Comparison of ENCODE assay signal across 8 cellular contexts in genomic region chrX:7133036-7133412, GRCh38. TPM values are rescaled to one million over a fixed set of nuclear protein-coding genes. Genes with fewer than 3 reads are reported as not detected.
DNase-seq lines count a peak whose midpoint lies in the region; ATAC-seq and TF ChIP-seq lines count a peak whose summit lies in the region.

No MANE protein-coding gene starts in this region.

- DNase-seq in CD8-positive, alpha-beta T cell, result no peak
- peak; percentile 21 for DNase-seq in astrocyte of the spinal cord (ENCODE audit: low read depth, low spot score)
- DNase-seq in mesenteric fat pad (ENCODE audit: low spot score), result no peak
- no peak for DNase-seq in activated CD4-positive, CD25-positive, alpha-beta regulatory T cell treated with anti-CD3 and anti-CD28 coated beads, Interleukin-2, amount 50 U/mL, for 72 hours
- DNase-seq in foreskin fibroblast, result no peak

- no peaks in the 10 kb centered on the region for H3K9me3 ChIP-seq in CD8-positive, alpha-beta T cell (ENCODE audit: low read length)
- no peaks in the 10 kb centered on the region for H3K9me3 ChIP-seq in mucosa of rectum (ENCODE audit: control insufficient read depth in 2 of 2, low read length in 2 of 2)

- in situ Hi-C loops in astrocyte of the spinal cord (cut with HindIII; ENCODE audit: low sequenced_read_pairs), result no loop called here

- peaks cover 4% of the 10 kb centered on the region for H3K36me3 Mint-ChIP-seq in CD8-positive, alpha-beta T cell

- H3K4me1 ChIP-seq in CD8-positive, alpha-beta T cell (ENCODE audit: insufficient read depth, low read length), result no peaks in the 10 kb centered on the region
- peaks cover 30 to 33% of the 10 kb centered on the region in 2 donors for H3K4me1 ChIP-seq in mucosa of rectum (ENCODE audit: control insufficient read depth in 2 of 2, insufficient read depth in 2 of 2, low read length in 2 of 2)

- ATAC-seq in CD8-positive, alpha-beta T cell, result no peak
- ATAC-seq in HG02870 (IDR thresholded peaks at IDR 0.05; ENCODE audit: unreplicated experiment), result peak; percentile 2
- no peak for ATAC-seq in HG03520 (IDR thresholded peaks at IDR 0.05; ENCODE audit: unreplicated experiment)

- H3K9me3 Mint-ChIP-seq in CD8-positive, alpha-beta T cell, result no peaks in the 10 kb centered on the region

- POLR2A ChIA-PET in CD8-positive, alpha-beta T cell (lab: Charles Lee), result interaction anchor here (1.0 kb wide), 1 partner anchor 13 kb away, joined by 3 read pairs; no protein-coding TSS in a partner anchor

- peak overlapping the region; percentile 57 for H3K27ac Mint-ChIP-seq in CD8-positive, alpha-beta T cell

- no peaks in the 10 kb centered on the region for H3K27me3 ChIP-seq in CD8-positive, alpha-beta T cell (ENCODE audit: insufficient read depth, low read length)
- H3K27me3 ChIP-seq in mucosa of rectum (ENCODE audit: control insufficient read depth in 2 of 2, insufficient read depth in 2 of 2, low read length in 2 of 2), result no peaks in the 10 kb centered on the region

- H3K4me1 Mint-ChIP-seq in CD8-positive, alpha-beta T cell (ENCODE audit: low read depth), result peaks cover 36% of the 10 kb centered on the region

- H3K4me3 ChIP-seq in CD8-positive, alpha-beta T cell (ENCODE audit: low read depth, low read length), result no peak overlapping the region
- no peak overlapping the region for H3K4me3 ChIP-seq in astrocyte of the spinal cord (ENCODE audit: low read depth, low read length)
- no peak overlapping the region for H3K4me3 ChIP-seq in mucosa of rectum (ENCODE audit: low read length in 2 of 2)
- H3K4me3 ChIP-seq in foreskin fibroblast (ENCODE audit: low read depth in 1 of 2, low read length in 2 of 2), result no peak overlapping the region

- no peak overlapping the region for H3K27ac ChIP-seq in CD8-positive, alpha-beta T cell (ENCODE audit: low read depth, low read length)
- peak overlapping the region; percentile 74 to 83 for H3K27ac ChIP-seq in mucosa of rectum (ENCODE audit: low read depth in 2 of 2, low read length in 2 of 2)

- CTCF ChIA-PET in CD8-positive, alpha-beta T cell (lab: Charles Lee), result interaction anchor here (2.1 kb wide), 1 partner anchor 38 kb away, joined by 5 read pairs; no protein-coding TSS in a partner anchor

- no peaks in the 10 kb centered on the region for H3K27me3 Mint-ChIP-seq in CD8-positive, alpha-beta T cell (ENCODE audit: low read depth)

- H3K9ac ChIP-seq in mucosa of rectum (ENCODE audit: low read depth in 1 of 2, low read length in 2 of 2), result no peak overlapping the region

- no peaks in the 10 kb centered on the region for H3K36me3 ChIP-seq in CD8-positive, alpha-beta T cell (ENCODE audit: insufficient read depth, low read length)
- no peaks in the 10 kb centered on the region for H3K36me3 ChIP-seq in mucosa of rectum (ENCODE audit: control insufficient read depth in 2 of 2, insufficient read depth in 2 of 2, low read length in 2 of 2)

- TF ChIP-seq CTCF in CD8-positive, alpha-beta T cell (IDR thresholded peaks at IDR 0.05), result no peak
- TF ChIP-seq CTCF in astrocyte of the spinal cord (IDR thresholded peaks at IDR 0.05; ENCODE audit: low read depth, low read length) (no peak), foreskin fibroblast (IDR thresholded peaks at IDR 0.05; ENCODE audit: low read depth, low read length) (no peak)

- intact Hi-C loops in CD8-positive, alpha-beta T cell (cut with DNase I, micrococcal nuclease), result loop anchor here in 1 of 2 experiments (2.0 kb wide), 1 partner anchor 38 kb away; no protein-coding TSS in a partner anchor

- H3K4me3 Mint-ChIP-seq in CD8-positive, alpha-beta T cell, result no peak overlapping the region

RNA-seq across cellular contexts. Expression of gene STS, which starts 14.5 kb away (rescaled TPM):
- under 1 TPM; 0.57 to 0.78 TPM for total RNA-seq in CD8-positive, alpha-beta T cell
- 30.8 TPM for total RNA-seq in mesenteric fat pad

RNA-seq across cellular contexts. Expression of gene PUDP, which starts 14.9 kb away (rescaled TPM):
- 1 to 10 TPM; 1.8 to 2.4 TPM for total RNA-seq in CD8-positive, alpha-beta T cell
- 15.5 TPM for total RNA-seq in mesenteric fat pad

Comparison
In these comparisons a context has a peak if more than half of its experiments do, and no peak if none do; other contexts are left out.
1. RNA of gene STS, which starts 14.5 kb away (total RNA-seq): 30.8 TPM in mesenteric fat pad (single experiment); 0.57 to 0.78 TPM in CD8-positive, alpha-beta T cell; every median in the first group is over 10 times any median in the second.